In the genomic region with DNA sequence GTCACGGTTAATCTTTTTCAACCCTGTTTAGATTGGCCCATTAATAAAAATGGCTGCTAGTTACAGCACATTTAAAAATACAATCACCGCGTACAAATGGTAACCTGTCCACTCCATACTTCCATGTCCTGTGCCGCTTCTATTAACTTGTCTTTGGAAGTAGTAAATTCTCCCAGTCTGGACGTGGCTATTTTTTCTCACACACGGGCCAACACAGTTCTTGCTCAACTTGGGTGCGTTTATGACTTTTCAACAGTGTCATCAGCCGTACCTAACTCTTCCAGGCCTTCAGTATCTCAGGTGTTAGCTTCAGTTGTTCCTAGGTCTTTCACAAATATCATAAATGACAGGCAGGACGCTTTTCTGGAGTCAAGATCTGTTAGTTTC, we compare ENCODE assay signal across 8 cellular contexts. TPM values are rescaled to one million over a fixed set of nuclear protein-coding genes. Genes with fewer than 3 reads are reported as not detected.
DNase-seq lines count a peak whose midpoint lies in the region; ATAC-seq and TF ChIP-seq lines count a peak whose summit lies in the region.

No MANE protein-coding gene starts in this region.

- H3K9me3 ChIP-seq in BLaER1 (no peaks in the 10 kb centered on the region), body of pancreas (no peaks in the 10 kb centered on the region), right lobe of liver (no peaks in the 10 kb centered on the region)

- ATAC-seq in HG03432 (IDR thresholded peaks at IDR 0.05; ENCODE audit: unreplicated experiment) (peak; percentile 1), body of pancreas (peak; percentile 12), right lobe of liver (peak; percentile 6 to 45 (median 13)), HG02970 (IDR thresholded peaks at IDR 0.05; ENCODE audit: low FRiP score, unreplicated experiment) (no peak)

- peaks cover 37% of the 10 kb centered on the region for H3K4me1 Mint-ChIP-seq in type B pancreatic cell (ENCODE audit: unreplicated experiment)

- peak overlapping the region; percentile 87 for H3K9ac ChIP-seq in BLaER1

- peak overlapping the region; percentile 89 for H3K4me3 Mint-ChIP-seq in type B pancreatic cell

- no peaks in the 10 kb centered on the region for H3K27me3 Mint-ChIP-seq in type B pancreatic cell

- DNase-seq in body of pancreas (peak in 1 of 4 donors; percentile 3), right lobe of liver (no peak), type B pancreatic cell (ENCODE audit: extremely low spot score, unreplicated experiment) (no peak), NOMO-1 treated with dmso at 0.1 percent for 144 hours (lab: John Stamatoyannopoulos, UW; ENCODE audit: unreplicated experiment) (no peak), NCI-H2029 treated with DMSO at 0.1 percent for 48 hours (lab: John Stamatoyannopoulos, UW) (no peak)

- no peaks in the 10 kb centered on the region for H3K9me3 Mint-ChIP-seq in type B pancreatic cell

- H3K4me3 ChIP-seq in BLaER1 (peak overlapping the region; percentile 95), body of pancreas (peak overlapping the region; percentile 28 to 33), right lobe of liver (peak overlapping the region; percentile 75 to 94 (median 90))

- H3K4me2 ChIP-seq in BLaER1 = peak overlapping the region; percentile 66

- H3K36me3 Mint-ChIP-seq in type B pancreatic cell = no peaks in the 10 kb centered on the region

- WGBS in body of pancreas, 2 donors = 22 to 25% methylated on average over 9 of the region's 9 CpGs
- 31% methylated on average over 9 of the region's 9 CpGs for WGBS in right lobe of liver (ENCODE audit: insufficient coverage, low coverage, low lambda C conversion rate, missing lambda C conversion rate)

- H3K4me1 ChIP-seq in BLaER1 (peaks cover 25% of the 10 kb centered on the region), body of pancreas (peaks cover 12% of the 10 kb centered on the region), right lobe of liver (peaks cover 0 to 27% (median 7%) of the 10 kb centered on the region in 4 donors)

- no peak for TF ChIP-seq CTCF in body of pancreas (IDR thresholded peaks at IDR 0.05)
- TF ChIP-seq CTCF in right lobe of liver (IDR thresholded peaks at IDR 0.05) = no peak
- no peak for TF ChIP-seq CTCF in type B pancreatic cell (conservative IDR thresholded peaks at IDR 0.05)

- H4K20me1 ChIP-seq in BLaER1 = peaks cover 36% of the 10 kb centered on the region

- H3K27me3 ChIP-seq in BLaER1 (no peaks in the 10 kb centered on the region), body of pancreas (no peaks in the 10 kb centered on the region), right lobe of liver (no peaks in the 10 kb centered on the region)

- peak overlapping the region; percentile 87 for H3K27ac Mint-ChIP-seq in type B pancreatic cell

- TF ChIP-seq POLR2A in body of pancreas (IDR thresholded peaks at IDR 0.05) (no peak), right lobe of liver (IDR thresholded peaks at IDR 0.05) (no peak)

- intact Hi-C loops in body of pancreas (cut with DNase I) = no loop called here
- intact Hi-C loops in right lobe of liver (cut with DNase I) = loop anchor here in 1 of 2 donors (5.0 kb wide), 1 partner anchor 84 kb away; no protein-coding TSS in a partner anchor

- H3K27ac ChIP-seq in BLaER1 (peak overlapping the region; percentile 88), body of pancreas (peak overlapping the region; percentile 81 to 93 (median 90)), right lobe of liver (peak overlapping the region; percentile 86 to 93 (median 92))

- 0 out of 2 replicates have a peak, but pooled peaks cover under 1% of the 10 kb centered on the region for H3K36me3 ChIP-seq in BLaER1
- no peaks in the 10 kb centered on the region for H3K36me3 ChIP-seq in body of pancreas (replicated peaks in 1 of 2; ENCODE audit: insufficient read depth in 1 of 2, low read depth in 2 of 2)
- H3K36me3 ChIP-seq in right lobe of liver = no peaks in the 10 kb centered on the region

RNA-seq across cellular contexts. Expression of a gene that starts 0.5 kb away (rescaled TPM):
- total RNA-seq in body of pancreas = 10 to 100 TPM; 25.4 to 94.3 TPM
- 10 to 100 TPM; 25.4 to 33.2 (median 29.3) TPM for total RNA-seq in right lobe of liver
- total RNA-seq in type B pancreatic cell (ENCODE audit: low replicate concordance) = 30.2 and 37.9 TPM in 2 replicates

Comparison
In these comparisons a context has a peak if more than half of its experiments do, and no peak if none do; other contexts are left out.
1. H3K4me3 ChIP-seq: peak in every context shown above with its lines; median percentile 95 in BLaER1; 90 in right lobe of liver; 30 in body of pancreas.